In genomic region chr14:53152627-53152908, GRCh38 we compare ENCODE assay signal across 8 cellular contexts. TPM values are rescaled to one million over a fixed set of nuclear protein-coding genes. Genes with fewer than 3 reads are reported as not detected.
DNase-seq lines count a peak whose midpoint lies in the region; ATAC-seq and TF ChIP-seq lines count a peak whose summit lies in the region.

No MANE protein-coding gene starts in this region.

- no peaks in the 10 kb centered on the region; the same call in 1 of the 2 replicates for H3K4me1 ChIP-seq in BE2C

- ATAC-seq in GM19397 (IDR thresholded peaks at IDR 0.05; ENCODE audit: unreplicated experiment): peak; percentile 22
- ATAC-seq in HG03521 (IDR thresholded peaks at IDR 0.05; ENCODE audit: unreplicated experiment): peak; percentile 17
- ATAC-seq in stimulated activated naive B cell treated with anti-CD40 and anti-IgM and Interleukin-4, amounts not matched to agents 10 μg/mL and 1 μg/mL and 100 μg/mL, for 72 hours (replicated peaks): peak; percentile 43 to 53

- no peak for DNase-seq in BE2C
- DNase-seq in stimulated activated naive B cell treated with anti-CD40 and anti-IgM and Interleukin-4, amounts not matched to agents 10 μg/mL and 1 μg/mL and 100 μg/mL, for 72 hours: no peak
- DNase-seq in stimulated activated CD4-positive, alpha-beta T cell treated with anti-CD3 and anti-CD28 coated beads, Interleukin-15, amount 100 ng/mL, for 24 hours: no peak
- DNase-seq in HEK293T (ENCODE audit: extremely low spot score): no peak

- peaks cover 15 to 29% of the 10 kb centered on the region in 2 donors for H3K36me3 Mint-ChIP-seq in stimulated activated naive B cell treated with anti-CD40 and anti-IgM and Interleukin-4, amounts not matched to agents 10 μg/mL and 1 μg/mL and 100 μg/mL, for 72 hours

- H3K9me3 ChIP-seq in BE2C: no peaks in the 10 kb centered on the region
- peaks cover 6% of the 10 kb centered on the region for H3K9me3 ChIP-seq in iPS-18c (ENCODE audit: control insufficient read depth, insufficient read depth, low read length)

- no peak for TF ChIP-seq CTCF in BE2C (IDR thresholded peaks at IDR 0.05; ENCODE audit: low read depth, low read length)

- H3K27ac Mint-ChIP-seq in stimulated activated naive B cell treated with anti-CD40 and anti-IgM and Interleukin-4, amounts not matched to agents 10 μg/mL and 1 μg/mL and 100 μg/mL, for 72 hours: peak overlapping the region; percentile 100

- peaks cover 5% of the 10 kb centered on the region for H3K36me3 ChIP-seq in BE2C

- CTCF ChIA-PET in HEK293T (lab: Yijun Ruan, JAX): interaction anchor here (0.5 to 0.9 kb wide), 3 partner anchors 12 to 1229 kb away, joined by 3 to 4 read pairs (median 3); no protein-coding TSS in a partner anchor

- H3K27me3 ChIP-seq in BE2C: no peaks in the 10 kb centered on the region

- H3K4me3 Mint-ChIP-seq in stimulated activated naive B cell treated with anti-CD40 and anti-IgM and Interleukin-4, amounts not matched to agents 10 μg/mL and 1 μg/mL and 100 μg/mL, for 72 hours: peak overlapping the region; percentile 99 to 100

- H3K27me3 Mint-ChIP-seq in stimulated activated naive B cell treated with anti-CD40 and anti-IgM and Interleukin-4, amounts not matched to agents 10 μg/mL and 1 μg/mL and 100 μg/mL, for 72 hours: no peaks in the 10 kb centered on the region

- H3K4me1 Mint-ChIP-seq in stimulated activated naive B cell treated with anti-CD40 and anti-IgM and Interleukin-4, amounts not matched to agents 10 μg/mL and 1 μg/mL and 100 μg/mL, for 72 hours: peaks cover 30 to 44% of the 10 kb centered on the region in 2 donors

- peak overlapping the region; percentile 91 for H3K27ac ChIP-seq in angular gyrus (ENCODE audit: low read depth, low read length)

- H3K4me3 ChIP-seq in BE2C (ENCODE audit: low read depth, low read length) (peak overlapping the region; percentile 75), iPS-18c (ENCODE audit: insufficient read depth, low read depth, low read length) (peak overlapping the region; percentile 81)

- POLR2A ChIA-PET in HEK293T (lab: Yijun Ruan, JAX): interaction anchor here (0.8 to 2.9 kb wide), 11 partner anchors 9 to 201 kb away, joined by 3 to 17 read pairs (median 4); partner anchors contain the start of gene FERMT2

- H3K9me3 Mint-ChIP-seq in stimulated activated naive B cell treated with anti-CD40 and anti-IgM and Interleukin-4, amounts not matched to agents 10 μg/mL and 1 μg/mL and 100 μg/mL, for 72 hours: no peaks in the 10 kb centered on the region

TF ChIP-seq in HEK293T, 16 proteins besides CTCF, POLR2A, EP300 and RAD21:
- no peak for TF ChIP-seq BHLHE40 (IDR thresholded peaks at IDR 0.05; ENCODE audit: borderline replicate concordance)
- TF ChIP-seq ELF4 (IDR thresholded peaks at IDR 0.05): no peak
- no peak for TF ChIP-seq SUZ12 (IDR thresholded peaks at IDR 0.05)
- TF ChIP-seq FOXK2 (IDR thresholded peaks at IDR 0.05): no peak
- TF ChIP-seq HDGF (IDR thresholded peaks at IDR 0.05; ENCODE audit: borderline replicate concordance): no peak
- TF ChIP-seq L3MBTL2 (conservative IDR thresholded peaks at IDR 0.05): no peak
- TF ChIP-seq ZNF384 (IDR thresholded peaks at IDR 0.05): no peak
- TF ChIP-seq LEF1 (IDR thresholded peaks at IDR 0.05; ENCODE audit: borderline replicate concordance): no peak
- no peak for TF ChIP-seq CTBP1 (IDR thresholded peaks at IDR 0.05; ENCODE audit: borderline replicate concordance)
- no peak for TF ChIP-seq ARNT (IDR thresholded peaks at IDR 0.05)
- no peak for TF ChIP-seq NFRKB (IDR thresholded peaks at IDR 0.05)
- TF ChIP-seq PKNOX1 (IDR thresholded peaks at IDR 0.05): no peak
- no peak for TF ChIP-seq FOXM1 (IDR thresholded peaks at IDR 0.05; ENCODE audit: borderline replicate concordance)
- no peak for TF ChIP-seq SP1 (IDR thresholded peaks at IDR 0.05)
- TF ChIP-seq TARDBP (IDR thresholded peaks at IDR 0.05): no peak

RNA-seq across cellular contexts. Expression of gene DDHD1, which starts 0.6 kb away (rescaled TPM):
- polyA plus RNA-seq in BE2C (2012; ENCODE audit: insufficient read depth, insufficient read length, low read depth): 10.8 TPM
